Comparison of ENCODE assay signal across 4 cellular contexts in genomic region chr11:132716037-132716436, GRCh38.
"Had no signal": no experiment of that assay in that cellular context is flagged by ENCODE, and none has a peak within 500 bp of the region (broad histone marks: within the 10 kb centered on the region; RNA-seq: fewer than 3 reads in every experiment).

No MANE protein-coding gene starts in this region.

- H3K4me3 Mint-ChIP-seq: GM23338, H9, IgD-negative memory B cell had no signal

- H3K27me3 Mint-ChIP-seq: IgD-negative memory B cell had no signal

- H3K4me2 ChIP-seq: GM23338 had no signal

- H3K4me3 ChIP-seq: GM23338 had no signal

- H3K9me3 Mint-ChIP-seq: GM23338, H9 had no signal

- H3K36me3 Mint-ChIP-seq: IgD-negative memory B cell had no signal

- H2AFZ ChIP-seq: GM23338 had no signal

- DNase-seq: H9, HCEC 1CT had no signal

- H3K4me1 Mint-ChIP-seq: IgD-negative memory B cell had no signal

- ATAC-seq: GM23338 had no signal

- H3K27ac Mint-ChIP-seq: GM23338, H9 had no signal
